Comparison of ENCODE assay signal across 8 cellular contexts in genomic region chr2:74690571-74690970, GRCh38. TPM values are rescaled to one million over a fixed set of nuclear protein-coding genes. Genes with fewer than 3 reads are reported as not detected.
DNase-seq lines count a peak whose midpoint lies in the region; ATAC-seq, FAIRE-seq and TF ChIP-seq lines count a peak whose summit lies in the region.

No MANE protein-coding gene starts in this region.

- H3K9me3 ChIP-seq in BE2C, result no peaks in the 10 kb centered on the region
- H3K9me3 ChIP-seq in left ventricle myocardium inferior (replicated peaks), result no peaks in the 10 kb centered on the region

- no peaks in the 10 kb centered on the region for H3K36me3 Mint-ChIP-seq in activated CD8-positive, alpha-beta T cell treated with anti-CD3 and anti-CD28 coated beads, Interleukin-2, amount 10 ng/mL, durations not matched to agents 7 days and 5 days (ENCODE audit: low read depth)

- no peaks in the 10 kb centered on the region for H3K4me1 Mint-ChIP-seq in activated CD8-positive, alpha-beta T cell treated with anti-CD3 and anti-CD28 coated beads, Interleukin-2, amount 10 ng/mL, durations not matched to agents 7 days and 5 days (ENCODE audit: low read depth)

- ATAC-seq in HG02938 (IDR thresholded peaks at IDR 0.05; ENCODE audit: unreplicated experiment), result peak; percentile 81
- peak; percentile 61 for ATAC-seq in activated CD8-positive, alpha-beta T cell treated with anti-CD3 and anti-CD28 coated beads, Interleukin-2, amount 10 ng/mL, durations not matched to agents 7 days and 5 days

- H3K4me1 ChIP-seq in BE2C, result no peaks in the 10 kb centered on the region
- H3K4me1 ChIP-seq in left ventricle myocardium inferior, result no peaks in the 10 kb centered on the region

- TF ChIP-seq POLR2A in GM12891 (IDR thresholded peaks at IDR 0.05; ENCODE audit: low read depth, low read length), result no peak

- H3K27ac ChIP-seq in left ventricle myocardium inferior (replicated peaks), result no peak overlapping the region

- H3K36me3 ChIP-seq in BE2C, result no peaks in the 10 kb centered on the region
- H3K36me3 ChIP-seq in left ventricle myocardium inferior, result no peaks in the 10 kb centered on the region

- H3K27me3 Mint-ChIP-seq in activated CD8-positive, alpha-beta T cell treated with anti-CD3 and anti-CD28 coated beads, Interleukin-2, amount 10 ng/mL, durations not matched to agents 7 days and 5 days (ENCODE audit: low read depth), result peaks cover 11% of the 10 kb centered on the region

- FAIRE-seq in GM12891 (lab: Jason Lieb, UNC), result peak; percentile 74

- TF ChIP-seq CTCF in BE2C (IDR thresholded peaks at IDR 0.05; ENCODE audit: low read depth, low read length), result peak; percentile 77
- TF ChIP-seq CTCF in left ventricle myocardium inferior (IDR thresholded peaks at IDR 0.05; ENCODE audit: borderline replicate concordance), result peak; percentile 78

- no peaks in the 10 kb centered on the region for H3K9me3 Mint-ChIP-seq in activated CD8-positive, alpha-beta T cell treated with anti-CD3 and anti-CD28 coated beads, Interleukin-2, amount 10 ng/mL, durations not matched to agents 7 days and 5 days (ENCODE audit: insufficient read depth)

- no peak overlapping the region for H3K4me3 Mint-ChIP-seq in activated CD8-positive, alpha-beta T cell treated with anti-CD3 and anti-CD28 coated beads, Interleukin-2, amount 10 ng/mL, durations not matched to agents 7 days and 5 days

- CTCF ChIA-PET in activated CD8-positive, alpha-beta T cell treated with anti-CD3 and anti-CD28 coated beads, Interleukin-2, amount 10 ng/mL, durations not matched to agents 7 days and 5 days (lab: Charles Lee), result interaction anchor here (0.6 to 2.6 kb wide), 9 partner anchors 9 to 197 kb away, joined by 3 to 18 read pairs (median 6); no protein-coding TSS in a partner anchor

- POLR2A ChIA-PET in activated CD8-positive, alpha-beta T cell treated with anti-CD3 and anti-CD28 coated beads, Interleukin-2, amount 10 ng/mL, durations not matched to agents 7 days and 5 days (lab: Charles Lee), result no interaction called here

- H3K27me3 ChIP-seq in BE2C (no peaks in the 10 kb centered on the region), left ventricle myocardium inferior (ENCODE audit: low read depth) (peaks cover 5% of the 10 kb centered on the region)

- H3K27ac Mint-ChIP-seq in activated CD8-positive, alpha-beta T cell treated with anti-CD3 and anti-CD28 coated beads, Interleukin-2, amount 10 ng/mL, durations not matched to agents 7 days and 5 days, result no peak overlapping the region

- H3K4me3 ChIP-seq in BE2C (ENCODE audit: low read depth, low read length), result no peak overlapping the region
- no peak overlapping the region for H3K4me3 ChIP-seq in left ventricle myocardium inferior

- intact Hi-C loops in left ventricle myocardium inferior (cut with micrococcal nuclease), result no loop called here

- DNase-seq in BE2C (peak; percentile 19), GM12891 (ENCODE audit: insufficient read length, low spot score) (peak; percentile 39), NCI-H2196 treated with DMSO at 0.1 percent for 48 hours (lab: John Stamatoyannopoulos, UW; ENCODE audit: unreplicated experiment) (peak; percentile 30), left ventricle myocardium inferior (no peak), retina (peak; percentile 40)
- DNase-seq in activated CD8-positive, alpha-beta T cell treated with anti-CD3 and anti-CD28 coated beads, Interleukin-2, amount 10 ng/mL, durations not matched to agents 7 days and 5 days, result peak; percentile 50
- no peak for DNase-seq in activated CD8-positive, alpha-beta memory T cell treated with anti-CD3 and anti-CD28 coated beads, Interleukin-2, amount 50 U/mL, for 4 hours

TF ChIP-seq in GM12891, 5 proteins besides CTCF, POLR2A, EP300 and RAD21:
- TF ChIP-seq PAX5 (IDR thresholded peaks at IDR 0.05; ENCODE audit: insufficient read depth, low read length, severe bottlenecking), result no peak
- TF ChIP-seq TAF1 (IDR thresholded peaks at IDR 0.05; ENCODE audit: low read depth, low read length), result no peak
- TF ChIP-seq POU2F2 (IDR thresholded peaks at IDR 0.05; ENCODE audit: low read depth, low read length), result no peak
- no peak for TF ChIP-seq SPI1 (IDR thresholded peaks at IDR 0.05; ENCODE audit: low read depth, low read length)
- TF ChIP-seq POLR2AphosphoS5 (IDR thresholded peaks at IDR 0.05; ENCODE audit: low read depth, low read length), result no peak

RNA-seq across cellular contexts. Expression of gene SEMA4F, which starts 36.5 kb away (rescaled TPM):
- polyA plus RNA-seq in BE2C (2012; ENCODE audit: insufficient read depth, insufficient read length, low read depth), result 2.3 TPM
- 1.2 TPM for polyA plus RNA-seq in GM12891 (2012; ENCODE audit: low read depth, missing spikeins)
- total RNA-seq in activated CD8-positive, alpha-beta T cell treated with anti-CD3 and anti-CD28 coated beads, Interleukin-2, amount 10 ng/mL, durations not matched to agents 7 days and 5 days, result 1 to 10 TPM; 5.8 to 6.4 TPM
- 2.9 TPM for total RNA-seq in left ventricle myocardium inferior

RNA-seq across cellular contexts. Expression of gene M1AP, which starts 42.4 kb away (rescaled TPM):
- not detected for polyA plus RNA-seq in BE2C (2012; ENCODE audit: insufficient read depth, insufficient read length, low read depth)
- 0.24 TPM for polyA plus RNA-seq in GM12891 (2012; ENCODE audit: low read depth, missing spikeins)
- total RNA-seq in activated CD8-positive, alpha-beta T cell treated with anti-CD3 and anti-CD28 coated beads, Interleukin-2, amount 10 ng/mL, durations not matched to agents 7 days and 5 days, result not detected
- not detected for total RNA-seq in left ventricle myocardium inferior

Comparison
In these comparisons a context has a peak if more than half of its experiments do, and no peak if none do; other contexts are left out.
1. DNase-seq: peak in BE2C (single experiment), GM12891 (single experiment), NCI-H2196 treated with DMSO at 0.1 percent for 48 hours (single experiment), activated CD8-positive, alpha-beta T cell treated with anti-CD3 and anti-CD28 coated beads, Interleukin-2, amount 10 ng/mL, durations not matched to agents 7 days and 5 days (single experiment) and retina (single experiment); none in left ventricle myocardium inferior (single experiment) and activated CD8-positive, alpha-beta memory T cell treated with anti-CD3 and anti-CD28 coated beads, Interleukin-2, amount 50 U/mL, for 4 hours (single experiment).